1 cellular context compared by ENCODE assay signal in genomic region chr1:98493469-98493868, GRCh38.
TF ChIP-seq lines count a peak whose summit lies in the region.

No MANE protein-coding gene starts in this region.

TF ChIP-seq in H1, 55 proteins besides CTCF, POLR2A, EP300 and RAD21:
- TF ChIP-seq TBP (IDR thresholded peaks at IDR 0.05; ENCODE audit: low read depth, low read length) (no peak), RFX5 (IDR thresholded peaks at IDR 0.05; ENCODE audit: borderline replicate concordance, low read depth, low read length) (no peak)
